In genomic region chr5:135398160-135398854, GRCh38 we compare ENCODE assay signal across 8 cellular contexts. TPM values are rescaled to one million over a fixed set of nuclear protein-coding genes. Genes with fewer than 3 reads are reported as not detected.
DNase-seq lines count a peak whose midpoint lies in the region; ATAC-seq and TF ChIP-seq lines count a peak whose summit lies in the region.

No MANE protein-coding gene starts in this region.

- DNase-seq in Panc1 (ENCODE audit: low read depth, low spot score) (no peak), adrenal gland (peak in 4 of 7 donors; percentile 35 to 45 (median 40)), iPS-NIHi7 (ENCODE audit: extremely low spot score) (peak; percentile 67), MV-4-11 (lab: John Stamatoyannopoulos, UW) (no peak)
- peak; percentile 70 for DNase-seq in stimulated activated CD4-positive, alpha-beta T cell treated with anti-CD3 and anti-CD28 coated beads, Interleukin-15, amount 100 ng/mL, for 24 hours

- no peak for TF ChIP-seq POLR2A in adrenal gland (IDR thresholded peaks at IDR 0.05)

- peak overlapping the region; percentile 95 for H3K4me3 ChIP-seq in ACC112 (ENCODE audit: low read depth, low read length)
- peak overlapping the region; percentile 78 to 95 for H3K4me3 ChIP-seq in Panc1 (ENCODE audit: low read depth in 2 of 2, low read length in 2 of 2)
- H3K4me3 ChIP-seq in adrenal gland = peak overlapping the region; percentile 7 to 96 (median 72)

- peak overlapping the region; percentile 49 for H2AFZ ChIP-seq in ACC112 (ENCODE audit: low read length, unreplicated experiment)

- CTCF ChIA-PET in Panc1 (lab: Charles Lee) = no interaction called here

- ATAC-seq in GM18868 (IDR thresholded peaks at IDR 0.05; ENCODE audit: unreplicated experiment) (peak; percentile 30), HG03342 (IDR thresholded peaks at IDR 0.05; ENCODE audit: unreplicated experiment) (peak; percentile 35), Panc1 (peak; percentile 59)

- H3K79me2 ChIP-seq in ACC112 (ENCODE audit: control insufficient read depth, insufficient read depth, low read length, unreplicated experiment) = peaks cover 56% of the 10 kb centered on the region

- BruUV-seq in Panc1 (replicated peaks; lab: Mats Ljungman, UMichigan) = no TSS peak

- TF ChIP-seq CTCF in Panc1 (IDR thresholded peaks at IDR 0.05) (no peak), adrenal gland (IDR thresholded peaks at IDR 0.05) (no peak)

- H3K4me1 ChIP-seq in ACC112 (ENCODE audit: control insufficient read depth, insufficient read depth, low read length, unreplicated experiment) (peaks cover 40% of the 10 kb centered on the region), Panc1 (ENCODE audit: control insufficient read depth, insufficient read depth, low read length) (peaks cover 22% of the 10 kb centered on the region), adrenal gland (replicated peaks in 1 of 2) (peaks cover 21 to 46% of the 10 kb centered on the region in 2 donors)

- H3K27ac ChIP-seq in ACC112 (ENCODE audit: low read depth, low read length) = peak overlapping the region; percentile 70
- peak overlapping the region; percentile 85 for H3K27ac ChIP-seq in Panc1 (ENCODE audit: low read length)
- peak overlapping the region in 4 of 5 donors; percentile 25 to 95 (median 86) for H3K27ac ChIP-seq in adrenal gland

- H3K27me3 ChIP-seq in ACC112 (ENCODE audit: insufficient read depth, low read length) = no peaks in the 10 kb centered on the region
- H3K27me3 ChIP-seq in Panc1 (ENCODE audit: control insufficient read depth, insufficient read depth, low read length) = no peaks in the 10 kb centered on the region
- no peaks in the 10 kb centered on the region for H3K27me3 ChIP-seq in adrenal gland

- POLR2A ChIA-PET in Panc1 (lab: Charles Lee) = no interaction called here

- WGBS in adrenal gland, 4 donors = 0 to 1% (median 1%) methylated on average over 5 to 43 of the region's 43 CpGs

- intact Hi-C loops in Panc1 (cut with micrococcal nuclease; ENCODE audit: unreplicated experiment) = no loop called here
- intact Hi-C loops in adrenal gland (cut with DNase I) = no loop called here

- in situ Hi-C loops in Panc1 (cut with HindIII; ENCODE audit: low pct_unique_long_range_greater_than_20kb, low sequenced_read_pairs) = no loop called here

- H3K9me3 ChIP-seq in Panc1 (ENCODE audit: control insufficient read depth, insufficient read depth, low read depth, low read length) = no peaks in the 10 kb centered on the region
- H3K9me3 ChIP-seq in adrenal gland (replicated peaks in 1 of 3) = no peaks in the 10 kb centered on the region

- H3K36me3 ChIP-seq in ACC112 (ENCODE audit: insufficient read depth, low read length) (no peaks in the 10 kb centered on the region), Panc1 (ENCODE audit: control insufficient read depth, insufficient read depth, low read length) (peaks cover 5% of the 10 kb centered on the region; the same call in 1 of the 2 replicates), adrenal gland (replicated peaks in 1 of 2) (no peaks in the 10 kb centered on the region)

RNA-seq across cellular contexts. Expression of gene MACROH2A1, which starts 0.7 kb away (rescaled TPM):
- total RNA-seq in Panc1 (2021; ENCODE audit: unreplicated experiment) (162 TPM), adrenal gland (100 to 1,000 TPM in 7 of 8 donors, 10 to 100 TPM in 1; 92.4 to 241 (median 144) TPM)
- 185 TPM for polyA plus RNA-seq in Panc1 (2012; ENCODE audit: insufficient read length)
- 100 to 1,000 TPM in 2 of 3 donors, 10 to 100 TPM in 1; 77.2 to 177 (median 101) TPM for polyA plus RNA-seq in adrenal gland

RNA-seq across cellular contexts. Expression of gene DCANP1, which starts 48.8 kb away (rescaled TPM):
- not detected for total RNA-seq in Panc1 (2021; ENCODE audit: unreplicated experiment)
- polyA plus RNA-seq in Panc1 (2012; ENCODE audit: insufficient read length) = not detected
- not detected for total RNA-seq in adrenal gland
- under 1 TPM in 1 of 3 donors, not detected in 2; 0.08 TPM for polyA plus RNA-seq in adrenal gland

RNA-seq across cellular contexts. Expression of gene TIFAB, which starts 53.8 kb away (rescaled TPM):
- total RNA-seq in Panc1 (2021; ENCODE audit: unreplicated experiment) (not detected), adrenal gland (not detected)
- polyA plus RNA-seq in Panc1 (2012; ENCODE audit: insufficient read length) = not detected
- under 1 TPM in 1 of 3 donors, not detected in 2; 0.08 TPM for polyA plus RNA-seq in adrenal gland

Comparison
In these comparisons a context has a peak if more than half of its experiments do, and no peak if none do; other contexts are left out.
1. DNase-seq: peak in adrenal gland (4 of 7), iPS-NIHi7 (single experiment) and stimulated activated CD4-positive, alpha-beta T cell treated with anti-CD3 and anti-CD28 coated beads, Interleukin-15, amount 100 ng/mL, for 24 hours (single experiment); none in Panc1 (single experiment) and MV-4-11 (single experiment).
2. Peak in every context shown above with its lines, with median percentiles within 50 percentile points of each other: H3K27ac ChIP-seq, H3K4me3 ChIP-seq and ATAC-seq.